Comparison of ENCODE assay signal across 25 cellular contexts in the genomic region with DNA sequence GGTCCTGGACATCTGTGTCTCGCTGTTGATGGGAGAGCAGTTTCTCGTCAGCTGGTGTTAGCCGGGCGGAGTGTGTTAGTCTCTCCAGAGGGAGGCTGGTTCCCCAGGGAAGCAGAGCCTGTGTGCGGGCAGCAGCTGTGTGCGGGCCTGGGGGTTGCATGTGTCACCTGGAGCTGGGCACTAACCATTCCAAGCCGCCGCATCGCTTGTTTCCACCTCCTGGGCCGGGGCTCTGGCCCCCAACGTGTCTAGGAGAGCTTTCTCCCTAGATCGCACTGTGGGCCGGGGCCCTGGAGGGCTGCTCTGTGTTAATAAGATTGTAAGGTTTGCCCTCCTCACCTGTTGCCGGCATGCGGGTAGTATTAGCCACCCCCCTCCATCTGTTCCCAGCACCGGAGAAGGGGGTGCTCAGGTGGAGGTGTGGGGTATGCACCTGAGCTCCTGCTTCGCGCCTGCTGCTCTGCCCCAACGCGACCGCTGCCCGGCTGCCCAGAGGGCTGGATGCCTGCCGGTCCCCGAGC. TPM values are rescaled to one million over a fixed set of nuclear protein-coding genes. Genes with fewer than 3 reads are reported as not detected.
DNase-seq lines count a peak whose midpoint lies in the region; ATAC-seq and TF ChIP-seq lines count a peak whose summit lies in the region.
"Had no signal": no experiment of that assay in that cellular context is flagged by ENCODE, and none has a peak within 500 bp of the region (broad histone marks: within the 10 kb centered on the region; RNA-seq: fewer than 3 reads in every experiment).

No MANE protein-coding gene starts in this region.

- H3K27me3 ChIP-seq in endodermal cell (ENCODE audit: control insufficient read depth, insufficient read depth, low read length, poor library complexity, severe bottlenecking) = no peaks in the 10 kb centered on the region
- H3K27me3 ChIP-seq in spleen (replicated peaks in 1 of 7) = peaks cover 0 to 2% (median 0%) of the 10 kb centered on the region in 7 donors
- H3K27me3 ChIP-seq: adrenal gland, brain microvascular endothelial cell, esophagus squamous epithelium, gastrocnemius medialis had no signal

- TF ChIP-seq CTCF in endodermal cell (conservative IDR thresholded peaks at IDR 0.05) (no peak), spleen (IDR thresholded peaks at IDR 0.05 in 8 of 11, conservative IDR thresholded peaks at IDR 0.05 in 3 of 11) (no peak), type B pancreatic cell (conservative IDR thresholded peaks at IDR 0.05) (no peak)

- POLR2A ChIA-PET in activated CD4-positive, alpha-beta memory T cell treated with anti-CD3 and anti-CD28 coated beads for 36 hours (lab: Charles Lee) = interaction anchor here (0.6 kb wide), 1 partner anchor 244 kb away, joined by 3 read pairs; no protein-coding TSS in a partner anchor

- H3K27me3 Mint-ChIP-seq in endodermal cell (ENCODE audit: insufficient read depth) = no peaks in the 10 kb centered on the region
- H3K27me3 Mint-ChIP-seq in type B pancreatic cell = no peaks in the 10 kb centered on the region
- H3K27me3 Mint-ChIP-seq in activated CD4-positive, alpha-beta memory T cell treated with anti-CD3 and anti-CD28 coated beads for 36 hours = no peaks in the 10 kb centered on the region
- H3K27me3 Mint-ChIP-seq: stimulated activated naive CD8-positive, alpha-beta T cell treated with anti-CD3 and anti-CD28 coated beads, Interleukin-15, Interleukin-2, amounts not matched to agents 100 ng/mL and 50 ng/mL, for 24 hours had no signal

- H3K36me3 Mint-ChIP-seq in endodermal cell (ENCODE audit: low read depth) (peaks cover 13% of the 10 kb centered on the region), type B pancreatic cell (no peaks in the 10 kb centered on the region)
- H3K36me3 Mint-ChIP-seq in activated CD4-positive, alpha-beta memory T cell treated with anti-CD3 and anti-CD28 coated beads for 36 hours = no peaks in the 10 kb centered on the region

- H3K36me3 ChIP-seq in endodermal cell (ENCODE audit: control insufficient read depth, insufficient read depth, low read length) = no peaks in the 10 kb centered on the region
- H3K36me3 ChIP-seq in spleen = peaks cover 0 to 32% (median 0%) of the 10 kb centered on the region in 6 donors
- H3K36me3 ChIP-seq: adrenal gland, brain microvascular endothelial cell had no signal

- intact Hi-C loops in Right ventricle myocardium inferior (cut with DNase I) (no loop called here), left cardiac atrium (cut with DNase I) (no loop called here), spleen (cut with DNase I; ENCODE audit: low total_unique reads) (no loop called here)
- intact Hi-C loops in activated CD4-positive, alpha-beta memory T cell treated with anti-CD3 and anti-CD28 coated beads for 36 hours (cut with micrococcal nuclease) = no loop called here

- H3K4me3 Mint-ChIP-seq in endodermal cell = no peak overlapping the region
- H3K4me3 Mint-ChIP-seq in type B pancreatic cell = no peak overlapping the region
- H3K4me3 Mint-ChIP-seq in activated CD4-positive, alpha-beta memory T cell treated with anti-CD3 and anti-CD28 coated beads for 36 hours = no peak overlapping the region
- H3K4me3 Mint-ChIP-seq: nephron progenitor cell; stimulated activated naive CD8-positive, alpha-beta T cell treated with anti-CD3 and anti-CD28 coated beads, Interleukin-15, Interleukin-2, amounts not matched to agents 100 ng/mL and 50 ng/mL, for 24 hours; WTC11 had no signal

- H3K9me3 Mint-ChIP-seq in endodermal cell (peaks cover 12% of the 10 kb centered on the region), type B pancreatic cell (peaks cover 7% of the 10 kb centered on the region)
- peaks cover 11% of the 10 kb centered on the region for H3K9me3 Mint-ChIP-seq in activated CD4-positive, alpha-beta memory T cell treated with anti-CD3 and anti-CD28 coated beads for 36 hours
- H3K9me3 Mint-ChIP-seq: stimulated activated naive CD8-positive, alpha-beta T cell treated with anti-CD3 and anti-CD28 coated beads, Interleukin-15, Interleukin-2, amounts not matched to agents 100 ng/mL and 50 ng/mL, for 24 hours had no signal

- WGBS in endodermal cell (ENCODE audit: insufficient coverage in 1 of 2, insufficient read length in 1 of 2), 2 experiments = 90 to 92% methylated on average over 9 to 24 of the region's 24 CpGs
- 92 to 97% (median 95%) methylated on average over 16 to 24 of the region's 24 CpGs for WGBS in spleen, 5 donors

- H3K27ac Mint-ChIP-seq in endodermal cell (peak overlapping the region; percentile 44), type B pancreatic cell (no peak overlapping the region)
- H3K27ac Mint-ChIP-seq in activated CD4-positive, alpha-beta memory T cell treated with anti-CD3 and anti-CD28 coated beads for 36 hours = no peak overlapping the region
- H3K27ac Mint-ChIP-seq: stimulated activated naive CD8-positive, alpha-beta T cell treated with anti-CD3 and anti-CD28 coated beads, Interleukin-15, Interleukin-2, amounts not matched to agents 100 ng/mL and 50 ng/mL, for 24 hours; WTC11 had no signal

- ATAC-seq in Right ventricle myocardium inferior (no peak), left cardiac atrium (no peak), GM18502 (IDR thresholded peaks at IDR 0.05; ENCODE audit: poor library complexity, unreplicated experiment) (no peak)
- ATAC-seq: gastrocnemius medialis, mucosa of descending colon, WTC11 had no signal

- DNase-seq in Right ventricle myocardium inferior (ENCODE audit: missing footprints) (peak; percentile 67), left cardiac atrium (no peak), NCI-H2171 treated with DMSO at 0.1 percent for 48 hours (lab: John Stamatoyannopoulos, UW) (peak; percentile 93), endodermal cell (no peak), spleen (peak; percentile 60), type B pancreatic cell (ENCODE audit: extremely low spot score, unreplicated experiment) (no peak)
- no peak for DNase-seq in activated CD4-positive, alpha-beta memory T cell treated with anti-CD3 and anti-CD28 coated beads for 36 hours
- DNase-seq: activated CD8-positive, alpha-beta memory T cell treated with anti-CD3 and anti-CD28 coated beads, Interleukin-2, amount 50 U/mL, for 4 hours; activated gamma-delta T cell treated with Interleukin-2 at 50 U/mL for 16 hours; brain microvascular endothelial cell; esophagus squamous epithelium; gastrocnemius medialis; hypothalamus; mucosa of descending colon; NCI-H1436; NCI-H526; nephron progenitor cell; SW 1271; T1000; tibial artery had no signal

- H3K4me1 Mint-ChIP-seq in endodermal cell (peaks cover 6% of the 10 kb centered on the region), type B pancreatic cell (ENCODE audit: unreplicated experiment) (peaks cover 10% of the 10 kb centered on the region)
- H3K4me1 Mint-ChIP-seq in activated CD4-positive, alpha-beta memory T cell treated with anti-CD3 and anti-CD28 coated beads for 36 hours (ENCODE audit: low read depth) = peaks cover 2% of the 10 kb centered on the region

- peaks cover 3% of the 10 kb centered on the region for H3K4me1 ChIP-seq in endodermal cell (ENCODE audit: control insufficient read depth, insufficient read depth, low read length)
- H3K4me1 ChIP-seq in spleen = peaks cover 0 to 10% (median 0%) of the 10 kb centered on the region in 6 donors
- H3K4me1 ChIP-seq: adrenal gland, gastrocnemius medialis had no signal

- H3K27ac ChIP-seq in endodermal cell (ENCODE audit: low read depth, low read length) = peak overlapping the region; percentile 36
- H3K27ac ChIP-seq in spleen = no peak overlapping the region
- H3K27ac ChIP-seq: adrenal gland, brain microvascular endothelial cell, esophagus squamous epithelium, gastrocnemius medialis, tibial artery had no signal

- H3K4me3 ChIP-seq in endodermal cell (ENCODE audit: low read length) (no peak overlapping the region), spleen (no peak overlapping the region)
- H3K4me3 ChIP-seq: adrenal gland, esophagus squamous epithelium, gastrocnemius medialis, mucosa of descending colon, tibial artery had no signal

- CTCF ChIA-PET in activated CD4-positive, alpha-beta memory T cell treated with anti-CD3 and anti-CD28 coated beads for 36 hours (lab: Charles Lee) = interaction anchor here (1.1 kb wide), 1 partner anchor 18 kb away, joined by 3 read pairs; the partner anchor contains the start of gene GAA

- TF ChIP-seq POLR2A in spleen (IDR thresholded peaks at IDR 0.05) = no peak

- H3K9ac ChIP-seq in endodermal cell (ENCODE audit: extremely low read depth, low read length, poor library complexity, severe bottlenecking) = no peak overlapping the region

- peaks cover 15% of the 10 kb centered on the region for H3K9me3 ChIP-seq in endodermal cell (ENCODE audit: control insufficient read depth, low read length)
- peaks cover 0 to 10% (median 0%) of the 10 kb centered on the region in 8 donors for H3K9me3 ChIP-seq in spleen
- H3K9me3 ChIP-seq: adrenal gland, esophagus squamous epithelium, gastrocnemius medialis, mucosa of descending colon, tibial artery had no signal

RNA-seq across cellular contexts. Expression of gene GAA, which starts 17.9 kb away (rescaled TPM):
- 46.0 TPM for total RNA-seq in Right ventricle myocardium inferior
- total RNA-seq in left cardiac atrium = 10 to 100 TPM; 43.8 to 48.7 TPM
- total RNA-seq in endodermal cell = 10 to 100 TPM; 46.4 to 72.3 TPM
- 75.1 TPM for polyA plus RNA-seq in endodermal cell (2013, experiment 1 of 2)
- 65.7 TPM for polyA plus RNA-seq in endodermal cell (2013, experiment 2 of 2)
- total RNA-seq in spleen = 100 to 1,000 TPM in 5 of 7 donors, 10 to 100 TPM in 2; 53.6 to 166 (median 133) TPM
- 10 to 100 TPM; 22.7 to 53.8 (median 34.3) TPM for polyA plus RNA-seq in spleen
- 37.7 and 40.7 TPM in 2 replicates for total RNA-seq in type B pancreatic cell (ENCODE audit: low replicate concordance)
- total RNA-seq in activated CD4-positive, alpha-beta memory T cell treated with anti-CD3 and anti-CD28 coated beads for 36 hours = 10 to 100 TPM; 28.0 to 29.6 TPM

RNA-seq across cellular contexts. Expression of gene EIF4A3, which starts 27.6 kb away (rescaled TPM):
- total RNA-seq in Right ventricle myocardium inferior (31.3 TPM), left cardiac atrium (10 to 100 TPM; 36.6 to 46.9 TPM), endodermal cell (100 to 1,000 TPM; 107 to 110 TPM), spleen (10 to 100 TPM; 51.1 to 79.5 (median 67.7) TPM), type B pancreatic cell (ENCODE audit: low replicate concordance) (104 and 112 TPM in 2 replicates)
- 126 TPM for polyA plus RNA-seq in endodermal cell (2013, experiment 1 of 2)
- polyA plus RNA-seq in endodermal cell (2013, experiment 2 of 2) = 123 TPM
- 10 to 100 TPM; 37.3 to 61.5 (median 57.5) TPM for polyA plus RNA-seq in spleen
- total RNA-seq in activated CD4-positive, alpha-beta memory T cell treated with anti-CD3 and anti-CD28 coated beads for 36 hours = 100 to 1,000 TPM; 111 to 115 TPM

RNA-seq across cellular contexts. Expression of gene CARD14, which starts 50.5 kb away (rescaled TPM):
- not detected for total RNA-seq in Right ventricle myocardium inferior
- total RNA-seq in left cardiac atrium = not detected
- total RNA-seq in endodermal cell = under 1 TPM in 1 of 2 donors, not detected in 1; 0.31 TPM
- 0.50 TPM for polyA plus RNA-seq in endodermal cell (2013, experiment 1 of 2)
- 0.37 TPM for polyA plus RNA-seq in endodermal cell (2013, experiment 2 of 2)
- 1 to 10 TPM in 6 of 7 donors, under 1 TPM in 1; 0.68 to 4.8 (median 1.3) TPM for total RNA-seq in spleen
- polyA plus RNA-seq in spleen = 1 to 10 TPM in 2 of 3 donors, under 1 TPM in 1; 0.63 to 2.4 (median 1.4) TPM
- total RNA-seq in type B pancreatic cell (ENCODE audit: low replicate concordance) = 1.9 and 6.7 TPM in 2 replicates
- not detected for total RNA-seq in activated CD4-positive, alpha-beta memory T cell treated with anti-CD3 and anti-CD28 coated beads for 36 hours
- total RNA-seq: gastrocnemius medialis had no signal
- polyA plus RNA-seq: AG04450 had no signal

Comparison
In these comparisons a context has a peak if more than half of its experiments do, and no peak if none do; other contexts are left out.
1. DNase-seq: peak in Right ventricle myocardium inferior (single experiment), NCI-H2171 treated with DMSO at 0.1 percent for 48 hours (single experiment) and spleen (single experiment); none in left cardiac atrium (single experiment), endodermal cell (single experiment), type B pancreatic cell (single experiment) and activated CD4-positive, alpha-beta memory T cell treated with anti-CD3 and anti-CD28 coated beads for 36 hours (single experiment).